25 cellular contexts compared by ENCODE assay signal in genomic region chr19:6776999-6777398, GRCh38. TPM values are rescaled to one million over a fixed set of nuclear protein-coding genes. Genes with fewer than 3 reads are reported as not detected.
DNase-seq lines count a peak whose midpoint lies in the region; ATAC-seq and TF ChIP-seq lines count a peak whose summit lies in the region.
"Had no signal": no experiment of that assay in that cellular context is flagged by ENCODE, and none has a peak within 500 bp of the region (broad histone marks: within the 10 kb centered on the region; RNA-seq: fewer than 3 reads in every experiment).

No MANE protein-coding gene starts in this region.

- CTCF ChIA-PET in activated CD4-positive, alpha-beta T cell treated with anti-CD3 and anti-CD28 coated beads for 36 hours (lab: Charles Lee), result interaction anchor here (0.7 kb wide), 1 partner anchor 16 kb away, joined by 3 read pairs; no protein-coding TSS in a partner anchor

- no peak overlapping the region for H3K27ac ChIP-seq in DND-41 (ENCODE audit: low read length)
- H3K27ac ChIP-seq: cardiac muscle cell, GM23248, lower lobe of right lung, tibial artery had no signal

- TF ChIP-seq CTCF in DND-41 (IDR thresholded peaks at IDR 0.05; ENCODE audit: borderline replicate concordance, extremely low read depth, low read length, poor library complexity, severe bottlenecking), result no peak

- H3K4me3 ChIP-seq in DND-41 (ENCODE audit: low read depth in 1 of 2, low read length in 2 of 2), result no peak overlapping the region
- H3K4me3 ChIP-seq: cardiac muscle cell, GM23248, lower lobe of right lung, tibial artery had no signal

- DNase-seq in activated CD4-positive, alpha-beta T cell treated with anti-CD3 and anti-CD28 coated beads for 36 hours, result no peak
- DNase-seq in activated CD4-positive, alpha-beta T cell treated with anti-CD3 and anti-CD28 coated beads, Interleukin-2, amount 50 U/mL, for 1 hour, result no peak
- no peak for DNase-seq in DND-41
- no peak for DNase-seq in activated T-helper 1 cell treated with anti-CD3 and anti-CD28 coated beads, Interleukin-12 subunit alpha, Interleukin-12 subunit beta, Interleukin-2, Interleukin-4 antibody, amounts not matched to agents 30 ng/mL and 10 ng/mL and 1 ng/mL, durations not matched to agents 14 hours and 24 hours and 36 hours (ENCODE audit: low spot score)
- DNase-seq in naive thymus-derived CD8-positive, alpha-beta T cell, result no peak
- DNase-seq in NK-92 treated with Interleukin-12 subunit alpha and Interleukin-12 subunit beta, amount 100 ng/mL, for 24 hours (lab: John Stamatoyannopoulos, UW), result no peak
- DNase-seq in NOMO-1 treated with DMSO at 0.1 percent for 48 hours (lab: John Stamatoyannopoulos, UW; ENCODE audit: unreplicated experiment), result no peak
- DNase-seq: amygdala; GM23248; lower lobe of right lung; NCI-H1105 treated with DMSO at 0.1 percent for 48 hours; NCI-H2081 treated with DMSO at 0.1 percent for 48 hours; nucleus accumbens; small intestine; stimulated activated CD4-positive, alpha-beta T cell treated with anti-CD3 and anti-CD28 coated beads, Interleukin-2, amount 100 ng/mL, for 24 hours; stimulated activated naive CD8-positive, alpha-beta T cell treated with anti-CD3 and anti-CD28 coated beads, Interleukin-15, amount 100 ng/mL, for 72 hours; T-helper 9 cell; tibial artery had no signal

- no peaks in the 10 kb centered on the region for H3K27me3 Mint-ChIP-seq in activated CD4-positive, alpha-beta T cell treated with anti-CD3 and anti-CD28 coated beads for 36 hours
- H3K27me3 Mint-ChIP-seq in activated T-helper 1 cell treated with anti-CD3 and anti-CD28 coated beads, Interleukin-12 subunit alpha, Interleukin-12 subunit beta, Interleukin-2, Interleukin-4 antibody, amounts not matched to agents 30 ng/mL and 10 ng/mL and 1 ng/mL, durations not matched to agents 14 hours and 24 hours and 36 hours (ENCODE audit: insufficient read depth), result no peaks in the 10 kb centered on the region
- no peaks in the 10 kb centered on the region for H3K27me3 Mint-ChIP-seq in naive thymus-derived CD8-positive, alpha-beta T cell
- H3K27me3 Mint-ChIP-seq: dendritic cell treated with granulocyte-macrophage colony-stimulating factor and Interleukin-4, amounts not matched to agents 40 ng/mL and 50 ng/mL, for 4 days; stimulated activated naive CD8-positive, alpha-beta T cell treated with anti-CD3 and anti-CD28 coated beads, Interleukin-15, amount 100 ng/mL, for 72 hours had no signal

- peaks cover 45% of the 10 kb centered on the region for H3K36me3 Mint-ChIP-seq in activated CD4-positive, alpha-beta T cell treated with anti-CD3 and anti-CD28 coated beads for 36 hours (ENCODE audit: low read depth)
- peaks cover 42% of the 10 kb centered on the region for H3K36me3 Mint-ChIP-seq in activated T-helper 1 cell treated with anti-CD3 and anti-CD28 coated beads, Interleukin-12 subunit alpha, Interleukin-12 subunit beta, Interleukin-2, Interleukin-4 antibody, amounts not matched to agents 30 ng/mL and 10 ng/mL and 1 ng/mL, durations not matched to agents 14 hours and 24 hours and 36 hours (ENCODE audit: low read depth)
- peaks cover 11 to 62% (median 23%) of the 10 kb centered on the region in 3 donors for H3K36me3 Mint-ChIP-seq in naive thymus-derived CD8-positive, alpha-beta T cell

- H3K9me3 Mint-ChIP-seq in activated CD4-positive, alpha-beta T cell treated with anti-CD3 and anti-CD28 coated beads for 36 hours (ENCODE audit: low read depth), result peaks cover 4% of the 10 kb centered on the region
- peaks cover 8% of the 10 kb centered on the region for H3K9me3 Mint-ChIP-seq in activated T-helper 1 cell treated with anti-CD3 and anti-CD28 coated beads, Interleukin-12 subunit alpha, Interleukin-12 subunit beta, Interleukin-2, Interleukin-4 antibody, amounts not matched to agents 30 ng/mL and 10 ng/mL and 1 ng/mL, durations not matched to agents 14 hours and 24 hours and 36 hours
- peaks cover 0 to 10% (median 0%) of the 10 kb centered on the region in 9 donors for H3K9me3 Mint-ChIP-seq in naive thymus-derived CD8-positive, alpha-beta T cell

- peak overlapping the region; percentile 2 for H3K27ac Mint-ChIP-seq in activated CD4-positive, alpha-beta T cell treated with anti-CD3 and anti-CD28 coated beads for 36 hours
- H3K27ac Mint-ChIP-seq in activated T-helper 1 cell treated with anti-CD3 and anti-CD28 coated beads, Interleukin-12 subunit alpha, Interleukin-12 subunit beta, Interleukin-2, Interleukin-4 antibody, amounts not matched to agents 30 ng/mL and 10 ng/mL and 1 ng/mL, durations not matched to agents 14 hours and 24 hours and 36 hours, result peak overlapping the region; percentile 54
- H3K27ac Mint-ChIP-seq in naive thymus-derived CD8-positive, alpha-beta T cell, result peak overlapping the region; percentile 47 to 94 (median 82)

- peaks cover 65% of the 10 kb centered on the region for H3K4me1 Mint-ChIP-seq in activated CD4-positive, alpha-beta T cell treated with anti-CD3 and anti-CD28 coated beads for 36 hours
- H3K4me1 Mint-ChIP-seq in activated T-helper 1 cell treated with anti-CD3 and anti-CD28 coated beads, Interleukin-12 subunit alpha, Interleukin-12 subunit beta, Interleukin-2, Interleukin-4 antibody, amounts not matched to agents 30 ng/mL and 10 ng/mL and 1 ng/mL, durations not matched to agents 14 hours and 24 hours and 36 hours (ENCODE audit: low read depth), result peaks cover 61% of the 10 kb centered on the region
- peaks cover 43 to 75% (median 70%) of the 10 kb centered on the region in 4 donors for H3K4me1 Mint-ChIP-seq in naive thymus-derived CD8-positive, alpha-beta T cell

- H3K27me3 ChIP-seq in DND-41 (ENCODE audit: insufficient read depth, low read length, poor library complexity), result no peaks in the 10 kb centered on the region
- H3K27me3 ChIP-seq: cardiac muscle cell had no signal

- peaks cover 89% of the 10 kb centered on the region for H3K79me2 ChIP-seq in DND-41 (ENCODE audit: insufficient read depth, low read length)

- intact Hi-C loops in activated CD4-positive, alpha-beta T cell treated with anti-CD3 and anti-CD28 coated beads for 36 hours (cut with DNase I, micrococcal nuclease), result no loop called here
- intact Hi-C loops in activated T-helper 1 cell treated with anti-CD3 and anti-CD28 coated beads, Interleukin-12 subunit alpha, Interleukin-12 subunit beta, Interleukin-2, Interleukin-4 antibody, amounts not matched to agents 30 ng/mL and 10 ng/mL and 1 ng/mL, durations not matched to agents 14 hours and 24 hours and 36 hours (cut with micrococcal nuclease), result no loop called here

- POLR2A ChIA-PET in activated CD4-positive, alpha-beta T cell treated with anti-CD3 and anti-CD28 coated beads for 36 hours (lab: Charles Lee), result interaction anchor here (0.6 kb wide), 1 partner anchor 30 kb away, joined by 3 read pairs; no protein-coding TSS in a partner anchor
- POLR2A ChIA-PET in naive thymus-derived CD8-positive, alpha-beta T cell (lab: Charles Lee), result no interaction called here

- H3K4me3 Mint-ChIP-seq in activated CD4-positive, alpha-beta T cell treated with anti-CD3 and anti-CD28 coated beads for 36 hours, result no peak overlapping the region
- H3K4me3 Mint-ChIP-seq in activated T-helper 1 cell treated with anti-CD3 and anti-CD28 coated beads, Interleukin-12 subunit alpha, Interleukin-12 subunit beta, Interleukin-2, Interleukin-4 antibody, amounts not matched to agents 30 ng/mL and 10 ng/mL and 1 ng/mL, durations not matched to agents 14 hours and 24 hours and 36 hours, result peak overlapping the region; percentile 0
- peak overlapping the region in 8 of 10 donors; percentile 2 to 72 (median 40) for H3K4me3 Mint-ChIP-seq in naive thymus-derived CD8-positive, alpha-beta T cell
- H3K4me3 Mint-ChIP-seq: dendritic cell treated with granulocyte-macrophage colony-stimulating factor and Interleukin-4, amounts not matched to agents 40 ng/mL and 50 ng/mL, for 4 days; stimulated activated naive CD8-positive, alpha-beta T cell treated with anti-CD3 and anti-CD28 coated beads, Interleukin-15, amount 100 ng/mL, for 72 hours had no signal

- peaks cover 32% of the 10 kb centered on the region for H3K36me3 ChIP-seq in DND-41 (ENCODE audit: insufficient read depth, low read length)
- H3K36me3 ChIP-seq: cardiac muscle cell, lower lobe of right lung, tibial artery had no signal

- H3K9ac ChIP-seq in DND-41 (ENCODE audit: low read depth, low read length), result no peak overlapping the region
- H3K9ac ChIP-seq: GM23248 had no signal

- peaks cover 24% of the 10 kb centered on the region for H3K4me1 ChIP-seq in DND-41 (ENCODE audit: insufficient read depth, low read length)
- H3K4me1 ChIP-seq: tibial artery had no signal

- 0 out of 2 replicates have a peak overlapping the region, but pooled peaks have one; percentile 20 for H3K4me2 ChIP-seq in DND-41 (ENCODE audit: insufficient read depth, low read length)

- ATAC-seq in activated CD4-positive, alpha-beta T cell treated with anti-CD3 and anti-CD28 coated beads for 36 hours, result no peak
- ATAC-seq in DND-41 (ENCODE audit: insufficient read depth, low read depth) (no peak), HG02588 (IDR thresholded peaks at IDR 0.05; ENCODE audit: unreplicated experiment) (no peak)
- ATAC-seq in naive thymus-derived CD8-positive, alpha-beta T cell, result no peak
- ATAC-seq: lower lobe of right lung; Panc1; stimulated activated naive CD8-positive, alpha-beta T cell treated with anti-CD3 and anti-CD28 coated beads, Interleukin-15, amount 100 ng/mL, for 72 hours had no signal

- H2AFZ ChIP-seq in DND-41 (ENCODE audit: low read depth, low read length), result no peak overlapping the region
- H2AFZ ChIP-seq: GM23248 had no signal

- H3K9me3 ChIP-seq in DND-41 (ENCODE audit: insufficient read depth, low read length, severe bottlenecking), result no peaks in the 10 kb centered on the region
- H3K9me3 ChIP-seq: lower lobe of right lung, tibial artery had no signal

- H4K20me1 ChIP-seq in DND-41 (ENCODE audit: insufficient read depth, low read length), result peaks cover 33% of the 10 kb centered on the region

RNA-seq across cellular contexts. Expression of gene VAV1, which starts 4.5 kb away (rescaled TPM):
- total RNA-seq in activated CD4-positive, alpha-beta T cell treated with anti-CD3 and anti-CD28 coated beads for 36 hours, result 10 to 100 TPM; 73.4 to 90.8 TPM
- 86.8 and 90.4 TPM in 2 replicates for total RNA-seq in activated T-helper 1 cell treated with anti-CD3 and anti-CD28 coated beads, Interleukin-12 subunit alpha, Interleukin-12 subunit beta, Interleukin-2, Interleukin-4 antibody, amounts not matched to agents 30 ng/mL and 10 ng/mL and 1 ng/mL, durations not matched to agents 14 hours and 24 hours and 36 hours
- 10 to 100 TPM; 79.5 to 85.0 TPM for total RNA-seq in naive thymus-derived CD8-positive, alpha-beta T cell
- 10 to 100 TPM; 18.7 to 27.9 (median 19.9) TPM for polyA plus RNA-seq in naive thymus-derived CD8-positive, alpha-beta T cell
- total RNA-seq: A172, cardiac muscle cell, glomerular endothelial cell, GM23248, SK-MEL-5 had no signal
- polyA plus RNA-seq: cardiac muscle cell, GM23248 had no signal

RNA-seq across cellular contexts. Expression of gene SH2D3A, which starts 9.8 kb away (rescaled TPM):
- total RNA-seq in activated CD4-positive, alpha-beta T cell treated with anti-CD3 and anti-CD28 coated beads for 36 hours, result 10 to 100 TPM; 20.7 to 23.2 TPM
- total RNA-seq in activated T-helper 1 cell treated with anti-CD3 and anti-CD28 coated beads, Interleukin-12 subunit alpha, Interleukin-12 subunit beta, Interleukin-2, Interleukin-4 antibody, amounts not matched to agents 30 ng/mL and 10 ng/mL and 1 ng/mL, durations not matched to agents 14 hours and 24 hours and 36 hours, result 15.0 and 15.6 TPM in 2 replicates
- total RNA-seq in naive thymus-derived CD8-positive, alpha-beta T cell, result 10 to 100 TPM; 45.8 to 46.5 TPM
- polyA plus RNA-seq in naive thymus-derived CD8-positive, alpha-beta T cell, result 10 to 100 TPM; 23.0 to 47.3 (median 35.7) TPM
- total RNA-seq: A172, GM23248 had no signal
- polyA plus RNA-seq: GM23248 had no signal

RNA-seq across cellular contexts. Expression of gene TRIP10, which starts 37.5 kb away (rescaled TPM):
- total RNA-seq in activated CD4-positive, alpha-beta T cell treated with anti-CD3 and anti-CD28 coated beads for 36 hours, result 10 to 100 TPM; 45.1 to 50.0 TPM
- total RNA-seq in activated T-helper 1 cell treated with anti-CD3 and anti-CD28 coated beads, Interleukin-12 subunit alpha, Interleukin-12 subunit beta, Interleukin-2, Interleukin-4 antibody, amounts not matched to agents 30 ng/mL and 10 ng/mL and 1 ng/mL, durations not matched to agents 14 hours and 24 hours and 36 hours, result 61.2 and 62.0 TPM in 2 replicates
- total RNA-seq in naive thymus-derived CD8-positive, alpha-beta T cell, result 1 to 10 TPM; 4.5 to 5.3 TPM
- polyA plus RNA-seq in naive thymus-derived CD8-positive, alpha-beta T cell, result 1 to 10 TPM in 1 of 3 donors, under 1 TPM in 2; 0.64 to 1.0 (median 0.97) TPM

RNA-seq across cellular contexts. Expression of gene GPR108, which starts 39.6 kb away (rescaled TPM):
- total RNA-seq in activated CD4-positive, alpha-beta T cell treated with anti-CD3 and anti-CD28 coated beads for 36 hours, result 10 to 100 TPM; 58.8 to 59.9 TPM
- 106 and 108 TPM in 2 replicates for total RNA-seq in activated T-helper 1 cell treated with anti-CD3 and anti-CD28 coated beads, Interleukin-12 subunit alpha, Interleukin-12 subunit beta, Interleukin-2, Interleukin-4 antibody, amounts not matched to agents 30 ng/mL and 10 ng/mL and 1 ng/mL, durations not matched to agents 14 hours and 24 hours and 36 hours
- total RNA-seq in naive thymus-derived CD8-positive, alpha-beta T cell, result 10 to 100 TPM; 56.8 to 58.3 TPM
- polyA plus RNA-seq in naive thymus-derived CD8-positive, alpha-beta T cell, result 10 to 100 TPM; 51.0 to 77.1 (median 58.0) TPM

RNA-seq across cellular contexts. Expression of gene C3, which starts 56.5 kb away (rescaled TPM):
- 1 to 10 TPM in 1 of 2 experiments, under 1 TPM in 1; 0.93 to 1.0 TPM for total RNA-seq in activated CD4-positive, alpha-beta T cell treated with anti-CD3 and anti-CD28 coated beads for 36 hours
- total RNA-seq in activated T-helper 1 cell treated with anti-CD3 and anti-CD28 coated beads, Interleukin-12 subunit alpha, Interleukin-12 subunit beta, Interleukin-2, Interleukin-4 antibody, amounts not matched to agents 30 ng/mL and 10 ng/mL and 1 ng/mL, durations not matched to agents 14 hours and 24 hours and 36 hours, result 6.1 and 7.2 TPM in 2 replicates
- total RNA-seq in naive thymus-derived CD8-positive, alpha-beta T cell, result 1 to 10 TPM in 1 of 2 experiments, under 1 TPM in 1; 0.80 to 2.4 TPM
- polyA plus RNA-seq in naive thymus-derived CD8-positive, alpha-beta T cell, result not detected
- total RNA-seq: SK-MEL-5 had no signal

Comparison
In these comparisons a context has a peak if more than half of its experiments do, and no peak if none do; other contexts are left out.
1. H3K27ac Mint-ChIP-seq: peak in every context shown above with its lines; median percentile 82 in naive thymus-derived CD8-positive, alpha-beta T cell; 54 in activated T-helper 1 cell treated with anti-CD3 and anti-CD28 coated beads, Interleukin-12 subunit alpha, Interleukin-12 subunit beta, Interleukin-2, Interleukin-4 antibody, amounts not matched to agents 30 ng/mL and 10 ng/mL and 1 ng/mL, durations not matched to agents 14 hours and 24 hours and 36 hours; 2 in activated CD4-positive, alpha-beta T cell treated with anti-CD3 and anti-CD28 coated beads for 36 hours.